1 cellular context compared by ENCODE assay signal in genomic region chr9:133992780-133993634, GRCh38.
TF ChIP-seq lines count a peak whose summit lies in the region.

No MANE protein-coding gene starts in this region.

TF ChIP-seq in HepG2, 621 proteins besides CTCF, POLR2A, EP300 and RAD21 (continued from another document and continues in another):
- peak; percentile 38; the same call in 1 of the 2 replicates for TF ChIP-seq ZNF580 (CRISPR knock-in tag; IDR thresholded peaks at IDR 0.05; ENCODE audit: borderline replicate concordance, low read depth)
- TF ChIP-seq YEATS4 (CRISPR knock-in tag; IDR thresholded peaks at IDR 0.05; ENCODE audit: borderline replicate concordance): peak; percentile 48
- peak; percentile 60 for TF ChIP-seq PHF20 (CRISPR knock-in tag; IDR thresholded peaks at IDR 0.05)
- peak; percentile 63 for TF ChIP-seq GMEB1 (CRISPR knock-in tag; IDR thresholded peaks at IDR 0.05; ENCODE audit: borderline replicate concordance)
- no peak for TF ChIP-seq PBX3 (CRISPR knock-in tag; IDR thresholded peaks at IDR 0.05; ENCODE audit: borderline replicate concordance)
- peak; percentile 89; the same call in 1 of the 2 replicates for TF ChIP-seq ZNF33B (CRISPR knock-in tag; IDR thresholded peaks at IDR 0.05)
- TF ChIP-seq IKZF4 (CRISPR knock-in tag; IDR thresholded peaks at IDR 0.05; ENCODE audit: borderline replicate concordance, low read depth, not compliant biosample characterization): peak; percentile 69
- TF ChIP-seq TFAP4 (IDR thresholded peaks at IDR 0.05; ENCODE audit: borderline replicate concordance, low read depth): peak; percentile 91
- 0 out of 2 replicates have a peak, but pooled peaks have one; percentile 42 for TF ChIP-seq ARID2 (CRISPR knock-in tag; IDR thresholded peaks at IDR 0.05; ENCODE audit: borderline replicate concordance)
- no peak for TF ChIP-seq NFYB (CRISPR knock-in tag; IDR thresholded peaks at IDR 0.05)
- TF ChIP-seq LCORL (IDR thresholded peaks at IDR 0.05): no peak
- peak; percentile 76 for TF ChIP-seq LCORL (CRISPR knock-in tag; IDR thresholded peaks at IDR 0.05)
- peak; percentile 50; the same call in 1 of the 2 replicates for TF ChIP-seq TBX2 (CRISPR knock-in tag; IDR thresholded peaks at IDR 0.05; ENCODE audit: borderline replicate concordance)
- TF ChIP-seq ZNF784 (CRISPR knock-in tag; IDR thresholded peaks at IDR 0.05; ENCODE audit: borderline replicate concordance): peak; percentile 88; the same call in 1 of the 2 replicates
- peak; percentile 49 for TF ChIP-seq STAG1 (CRISPR knock-in tag; IDR thresholded peaks at IDR 0.05)
- no peak for TF ChIP-seq BRCA1 (CRISPR knock-in tag; IDR thresholded peaks at IDR 0.05)
- peak; percentile 17; the same call in 1 of the 2 replicates for TF ChIP-seq CSRNP1 (CRISPR knock-in tag; IDR thresholded peaks at IDR 0.05)
- TF ChIP-seq ZNF441 (CRISPR knock-in tag; IDR thresholded peaks at IDR 0.05; ENCODE audit: borderline replicate concordance): 0 out of 2 replicates have a peak, but pooled peaks have one; percentile 21
- peak; percentile 72 for TF ChIP-seq ERF (CRISPR knock-in tag; IDR thresholded peaks at IDR 0.05)
- TF ChIP-seq GATAD1 (CRISPR knock-in tag; IDR thresholded peaks at IDR 0.05): peak; percentile 12; the same call in 1 of the 2 replicates
- 0 out of 2 replicates have a peak, but pooled peaks have one; percentile 27 for TF ChIP-seq ZFP82 (CRISPR knock-in tag; IDR thresholded peaks at IDR 0.05; ENCODE audit: borderline replicate concordance)
- TF ChIP-seq HOXA9 (CRISPR knock-in tag; IDR thresholded peaks at IDR 0.05; ENCODE audit: borderline replicate concordance): no peak
- no peak for TF ChIP-seq NFE2 (CRISPR knock-in tag; IDR thresholded peaks at IDR 0.05)
- TF ChIP-seq ZNF660 (CRISPR knock-in tag; IDR thresholded peaks at IDR 0.05; ENCODE audit: borderline replicate concordance, low read depth): 0 out of 2 replicates have a peak, but pooled peaks have one; percentile 48
- peak; percentile 79 for TF ChIP-seq ZNF709 (CRISPR knock-in tag; IDR thresholded peaks at IDR 0.05)
- TF ChIP-seq ZNF598 (CRISPR knock-in tag; IDR thresholded peaks at IDR 0.05; ENCODE audit: borderline replicate concordance): 0 out of 2 replicates have a peak, but pooled peaks have one; percentile 41
- TF ChIP-seq PHB2 (IDR thresholded peaks at IDR 0.05; ENCODE audit: partially characterized antibody): no peak
- peak; percentile 38; the same call in 1 of the 2 replicates for TF ChIP-seq ZNF770 (CRISPR knock-in tag; IDR thresholded peaks at IDR 0.05)
- peak; percentile 10; the same call in 1 of the 2 replicates for TF ChIP-seq ZNF747 (CRISPR knock-in tag; IDR thresholded peaks at IDR 0.05; ENCODE audit: borderline replicate concordance)
- TF ChIP-seq ZBTB38 (CRISPR knock-in tag; IDR thresholded peaks at IDR 0.05): peak; percentile 62; the same call in 1 of the 2 replicates
- TF ChIP-seq ZSCAN31 (CRISPR knock-in tag; IDR thresholded peaks at IDR 0.05; ENCODE audit: low read depth): peak; percentile 30; the same call in 1 of the 2 replicates
- peak; percentile 54; the same call in 1 of the 2 replicates for TF ChIP-seq ZNF761 (CRISPR knock-in tag; conservative IDR thresholded peaks at IDR 0.05)
- TF ChIP-seq ZSCAN21 (CRISPR knock-in tag; IDR thresholded peaks at IDR 0.05; ENCODE audit: borderline replicate concordance): peak; percentile 65; the same call in 1 of the 2 replicates
- TF ChIP-seq TAF1 (CRISPR knock-in tag; IDR thresholded peaks at IDR 0.05): peak; percentile 57
- peak; percentile 41; the same call in 1 of the 2 replicates for TF ChIP-seq POLR2AphosphoS5 (IDR thresholded peaks at IDR 0.05; ENCODE audit: low read depth, low read length)
- 0 out of 2 replicates have a peak, but pooled peaks have one; percentile 35 for TF ChIP-seq REL (CRISPR knock-in tag; conservative IDR thresholded peaks at IDR 0.05)
- TF ChIP-seq NONO (IDR thresholded peaks at IDR 0.05): no peak
- TF ChIP-seq NONO (CRISPR knock-in tag; conservative IDR thresholded peaks at IDR 0.05): peak; percentile 76
- no peak for TF ChIP-seq ZNF414 (CRISPR knock-in tag; IDR thresholded peaks at IDR 0.05)
- peak; percentile 66; the same call in 1 of the 2 replicates for TF ChIP-seq ARHGAP35 (CRISPR knock-in tag; IDR thresholded peaks at IDR 0.05; ENCODE audit: borderline replicate concordance)
- peak; percentile 46 for TF ChIP-seq DMAP1 (CRISPR knock-in tag; IDR thresholded peaks at IDR 0.05)
- TF ChIP-seq ESRRA (CRISPR knock-in tag; IDR thresholded peaks at IDR 0.05; ENCODE audit: low read depth): peak; percentile 40
- TF ChIP-seq JARID2 (CRISPR knock-in tag; IDR thresholded peaks at IDR 0.05; ENCODE audit: insufficient replicate concordance): no peak
- TF ChIP-seq RELA (CRISPR knock-in tag; IDR thresholded peaks at IDR 0.05): peak; percentile 51; the same call in 1 of the 2 replicates
- TF ChIP-seq NFAT5 (CRISPR knock-in tag; IDR thresholded peaks at IDR 0.05): no peak; the same call in 1 of the 2 replicates
- no peak for TF ChIP-seq U2AF1 (optimal IDR thresholded peaks at IDR 0.05; ENCODE audit: low read depth, low read length)
- TF ChIP-seq CEBPG (CRISPR knock-in tag; IDR thresholded peaks at IDR 0.05): peak; percentile 15; the same call in 1 of the 2 replicates
- TF ChIP-seq PTBP1 (IDR thresholded peaks at IDR 0.05; ENCODE audit: low read depth, low read length, poor library complexity, severe bottlenecking): no peak
- TF ChIP-seq SMAD1 (CRISPR knock-in tag; IDR thresholded peaks at IDR 0.05; ENCODE audit: borderline replicate concordance, low read depth): 0 out of 2 replicates have a peak, but pooled peaks have one; percentile 25
- TF ChIP-seq ZNF670 (CRISPR knock-in tag; IDR thresholded peaks at IDR 0.05; ENCODE audit: borderline replicate concordance): no peak
